9 cellular contexts compared by ENCODE assay signal in genomic region chr14:92568621-92569479, GRCh38. TPM values are rescaled to one million over a fixed set of nuclear protein-coding genes. Genes with fewer than 3 reads are reported as not detected.
DNase-seq lines count a peak whose midpoint lies in the region; ATAC-seq, FAIRE-seq and TF ChIP-seq lines count a peak whose summit lies in the region.
"Had no signal": no experiment of that assay in that cellular context is flagged by ENCODE, and none has a peak within 500 bp of the region (broad histone marks: within the 10 kb centered on the region; RNA-seq: fewer than 3 reads in every experiment).

No MANE protein-coding gene starts in this region.

- no peak for TF ChIP-seq EP300 in stomach (IDR thresholded peaks at IDR 0.05)

- H3K27ac ChIP-seq in stomach = peak overlapping the region in 4 of 5 donors; percentile 35 to 59 (median 48)
- H3K27ac ChIP-seq in body of pancreas = no peak overlapping the region
- no peak overlapping the region for H3K27ac ChIP-seq in kidney (ENCODE audit: low read depth in 2 of 2, low read length in 2 of 2)
- H3K27ac ChIP-seq: C4-2B had no signal

- 65 to 78% (median 76%) methylated on average over 14 to 16 of the region's 16 CpGs for WGBS in stomach, 5 donors
- WGBS in body of pancreas, 2 donors = 68 to 80% methylated on average over 10 to 16 of the region's 16 CpGs

- H3K27me3 ChIP-seq in stomach (no peaks in the 10 kb centered on the region), body of pancreas (no peaks in the 10 kb centered on the region)

- peaks cover 0 to 19% (median 7%) of the 10 kb centered on the region in 4 donors for H3K36me3 ChIP-seq in stomach
- no peaks in the 10 kb centered on the region for H3K36me3 ChIP-seq in body of pancreas (replicated peaks in 1 of 2; ENCODE audit: insufficient read depth in 1 of 2, low read depth in 2 of 2)
- no peaks in the 10 kb centered on the region for H3K36me3 ChIP-seq in kidney (ENCODE audit: control insufficient read depth in 1 of 2, insufficient read depth in 2 of 2, low read length in 2 of 2)

- no peak overlapping the region for H3K9ac ChIP-seq in kidney (ENCODE audit: low read length in 2 of 2)

- intact Hi-C loops in stomach (cut with DNase I; ENCODE audit: low total_unique reads) = no loop called here
- intact Hi-C loops in body of pancreas (cut with DNase I) = no loop called here
- intact Hi-C loops in kidney (cut with DNase I) = no loop called here

- H3K4me1 ChIP-seq in stomach (peaks cover 0 to 30% (median 3%) of the 10 kb centered on the region in 4 donors), body of pancreas (no peaks in the 10 kb centered on the region), kidney (ENCODE audit: control insufficient read depth in 1 of 2, insufficient read depth in 1 of 2, low read depth in 1 of 2, low read length in 2 of 2) (peaks cover 0 to 3% of the 10 kb centered on the region in 2 donors)

- DNase-seq in activated T-cell treated with anti-CD3 and anti-CD28 coated beads, Interleukin-2, amount 50 U/mL, for 1 hour = peak; percentile 48
- DNase-seq in activated T-cell treated with anti-CD3 and anti-CD28 coated beads for 4 hours (no peak), stomach (no peak), body of pancreas (no peak), kidney (no peak), globus pallidus (ENCODE audit: low spot score) (no peak)
- DNase-seq in activated T-cell treated with anti-CD3 and anti-CD28 coated beads, Interleukin-2, amount 50 U/mL, for 4 hours = peak; percentile 26

- ATAC-seq in HG02885 (IDR thresholded peaks at IDR 0.05; ENCODE audit: poor library complexity, unreplicated experiment) (peak; percentile 80), body of pancreas (no peak)
- ATAC-seq in activated T-cell treated with anti-CD3 and anti-CD28 coated beads, Interleukin-2, amount 50 U/mL, for 4 hours = peak; percentile 74 to 76

- TF ChIP-seq POLR2A in stomach (IDR thresholded peaks at IDR 0.05) = no peak
- no peak for TF ChIP-seq POLR2A in body of pancreas (IDR thresholded peaks at IDR 0.05)

- TF ChIP-seq CTCF in stomach (IDR thresholded peaks at IDR 0.05) = no peak
- TF ChIP-seq CTCF in body of pancreas (IDR thresholded peaks at IDR 0.05) = no peak
- TF ChIP-seq CTCF in kidney (IDR thresholded peaks at IDR 0.05; ENCODE audit: borderline replicate concordance, extremely low read depth, insufficient read depth) = no peak

- peaks cover 9% of the 10 kb centered on the region for H3K9me3 Mint-ChIP-seq in activated T-cell treated with anti-CD3 and anti-CD28 coated beads, Interleukin-2, amount 50 U/mL, for 4 hours

- H3K4me3 ChIP-seq in stomach = peak overlapping the region in 1 of 4 donors; percentile 13
- H3K4me3 ChIP-seq in body of pancreas = no peak overlapping the region
- H3K4me3 ChIP-seq in kidney (ENCODE audit: low read length in 2 of 2) = no peak overlapping the region

- peaks cover 29% of the 10 kb centered on the region for H3K4me1 Mint-ChIP-seq in activated T-cell treated with anti-CD3 and anti-CD28 coated beads, Interleukin-2, amount 50 U/mL, for 4 hours (ENCODE audit: low read depth)

- H3K9me3 ChIP-seq in stomach (peaks cover 0 to 20% (median 7%) of the 10 kb centered on the region in 4 donors), body of pancreas (peaks cover 0 to 9% (median 0%) of the 10 kb centered on the region in 3 donors), kidney (ENCODE audit: control insufficient read depth in 1 of 2, low read length in 2 of 2) (peaks cover 0 to 12% of the 10 kb centered on the region in 2 donors)

- H3K36me3 Mint-ChIP-seq in activated T-cell treated with anti-CD3 and anti-CD28 coated beads, Interleukin-2, amount 50 U/mL, for 4 hours (ENCODE audit: insufficient read depth) = peaks cover 17% of the 10 kb centered on the region

- H3K4me3 Mint-ChIP-seq in activated T-cell treated with anti-CD3 and anti-CD28 coated beads, Interleukin-2, amount 50 U/mL, for 4 hours = peak overlapping the region; percentile 71

- no peak for FAIRE-seq in kidney (lab: Jason Lieb, UNC)

- H3K27me3 Mint-ChIP-seq in activated T-cell treated with anti-CD3 and anti-CD28 coated beads, Interleukin-2, amount 50 U/mL, for 4 hours (ENCODE audit: low read depth) = no peaks in the 10 kb centered on the region

RNA-seq across cellular contexts. Expression of gene RIN3, which starts 55.3 kb away (rescaled TPM):
- 10 to 100 TPM; 14.2 to 24.3 (median 18.5) TPM for total RNA-seq in activated T-cell treated with anti-CD3 and anti-CD28 coated beads, Interleukin-2, amount 50 U/mL, for 4 hours
- total RNA-seq in stomach (10 to 100 TPM in 3 of 5 donors, 1 to 10 TPM in 2; 6.2 to 47.8 (median 11.6) TPM), body of pancreas (1 to 10 TPM; 2.6 to 3.3 TPM), kidney (30.4 TPM)
- polyA plus RNA-seq in stomach (1 to 10 TPM; 5.0 to 6.2 (median 6.0) TPM), kidney (ENCODE audit: insufficient read depth, low read depth, low replicate concordance) (7.1 TPM)

Comparison
In these comparisons a context has a peak if more than half of its experiments do, and no peak if none do; other contexts are left out.
1. DNase-seq: peak in activated T-cell treated with anti-CD3 and anti-CD28 coated beads, Interleukin-2, amount 50 U/mL, for 1 hour (single experiment) and activated T-cell treated with anti-CD3 and anti-CD28 coated beads, Interleukin-2, amount 50 U/mL, for 4 hours (single experiment); none in activated T-cell treated with anti-CD3 and anti-CD28 coated beads for 4 hours (single experiment), stomach (single experiment), body of pancreas (0 of 4), kidney (single experiment) and globus pallidus (single experiment).
2. H3K27ac ChIP-seq: peak in stomach (4 of 5); none in body of pancreas (0 of 4) and kidney (0 of 2).